Comparison of ENCODE assay signal across 1 cellular context in the genomic region with DNA sequence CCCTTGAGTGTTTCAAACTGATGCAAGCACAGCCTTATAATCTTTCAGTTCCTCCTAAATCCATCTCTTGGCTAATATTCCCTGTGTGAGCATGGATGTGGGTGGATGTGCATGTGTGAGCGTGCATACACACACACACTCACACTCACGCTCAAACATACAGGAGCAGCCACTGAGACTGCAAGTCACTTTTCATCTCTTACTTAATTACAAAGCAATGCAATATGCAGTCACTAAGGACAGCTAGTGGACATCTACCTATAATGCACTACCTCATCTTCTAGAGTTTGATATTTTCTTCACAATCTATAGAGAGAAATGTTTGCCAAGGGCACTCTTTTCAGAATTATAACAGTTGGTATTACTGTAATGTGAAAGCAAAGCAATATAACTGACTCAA.
TF ChIP-seq lines count a peak whose summit lies in the region.

No MANE protein-coding gene starts in this region.

TF ChIP-seq in HEK293, 187 proteins besides CTCF, POLR2A, EP300 and RAD21 (continued from another document):
- TF ChIP-seq ZBTB11 (tag by site-specific recombination; conservative IDR thresholded peaks at IDR 0.05; ENCODE audit: low read depth): no peak
- no peak for TF ChIP-seq ZFHX2 (tag by site-specific recombination; conservative IDR thresholded peaks at IDR 0.05)
